Comparison of ENCODE assay signal across 2 cellular contexts in genomic region chr2:198499539-198499938, GRCh38.
TF ChIP-seq lines count a peak whose summit lies in the region.

No MANE protein-coding gene starts in this region.

TF ChIP-seq in IMR-90, 13 proteins besides CTCF, POLR2A, EP300 and RAD21:
- TF ChIP-seq CEBPB (IDR thresholded peaks at IDR 0.05; ENCODE audit: low read depth, low read length) (no peak), MXI1 (IDR thresholded peaks at IDR 0.05; ENCODE audit: borderline replicate concordance, low read depth, low read length) (no peak), ELK1 (IDR thresholded peaks at IDR 0.05; ENCODE audit: borderline replicate concordance, low read depth, low read length) (no peak), RCOR1 (IDR thresholded peaks at IDR 0.05; ENCODE audit: insufficient replicate concordance, low read length) (no peak), CHD1 (IDR thresholded peaks at IDR 0.05; ENCODE audit: low read depth, low read length) (no peak), FOS (IDR thresholded peaks at IDR 0.05; ENCODE audit: low read depth, low read length) (no peak), MAZ (IDR thresholded peaks at IDR 0.05; ENCODE audit: borderline replicate concordance, low read depth, low read length) (no peak), USF2 (IDR thresholded peaks at IDR 0.05; ENCODE audit: low read depth, low read length) (no peak), BHLHE40 (IDR thresholded peaks at IDR 0.05; ENCODE audit: low read depth, low read length) (no peak), SMC3 (IDR thresholded peaks at IDR 0.05; ENCODE audit: low read depth, low read length) (no peak), NFE2L2 (IDR thresholded peaks at IDR 0.05; ENCODE audit: low read depth, low read length) (no peak), MAFK (IDR thresholded peaks at IDR 0.05; ENCODE audit: low read depth, low read length) (no peak), RFX5 (IDR thresholded peaks at IDR 0.05; ENCODE audit: low read depth, low read length) (no peak)

TF ChIP-seq in SK-N-SH, 30 proteins besides CTCF, POLR2A, EP300 and RAD21:
- TF ChIP-seq IRF3 (IDR thresholded peaks at IDR 0.05; ENCODE audit: low read depth, low read length), result no peak
- no peak for TF ChIP-seq RCOR1 (IDR thresholded peaks at IDR 0.05; ENCODE audit: low read length)
- TF ChIP-seq GATA2 (CRISPR knock-in tag; IDR thresholded peaks at IDR 0.05), result no peak
- no peak for TF ChIP-seq USF2 (IDR thresholded peaks at IDR 0.05; ENCODE audit: borderline replicate concordance, low read depth, low read length)
